In the genomic region with DNA sequence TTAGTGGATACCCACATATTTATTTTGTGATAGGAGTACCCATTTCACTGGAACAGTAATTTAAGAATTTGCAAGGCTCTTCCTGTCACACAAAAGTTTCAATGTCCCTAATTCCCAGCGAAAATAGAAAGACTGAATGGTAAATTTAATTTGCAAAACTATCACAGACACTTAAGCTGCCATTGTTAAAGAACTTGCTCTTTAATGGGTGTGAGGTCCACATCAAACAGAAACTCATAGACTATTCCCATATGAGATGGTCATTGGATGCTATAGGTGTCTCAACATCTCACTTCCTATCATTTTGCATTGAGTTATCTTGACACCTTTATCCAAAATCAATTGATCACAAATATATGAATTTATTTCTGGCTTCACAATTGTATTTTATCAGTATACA, we compare ENCODE assay signal across 25 cellular contexts.
"Had no signal": no experiment of that assay in that cellular context is flagged by ENCODE, and none has a peak within 500 bp of the region (broad histone marks: within the 10 kb centered on the region; RNA-seq: fewer than 3 reads in every experiment).

No MANE protein-coding gene starts in this region.

- H3K9me3 Mint-ChIP-seq: effector memory CD8-positive, alpha-beta T cell had no signal

- ATAC-seq: effector memory CD8-positive, alpha-beta T cell; esophagus mucosa; foreskin keratinocyte; gastrocnemius medialis; gastroesophageal sphincter; heart left ventricle; heart right ventricle had no signal

- H3K27ac Mint-ChIP-seq: dendritic cell treated with granulocyte-macrophage colony-stimulating factor and Interleukin-4, amounts not matched to agents 40 ng/mL and 50 ng/mL, for 4 days; effector memory CD8-positive, alpha-beta T cell; endodermal cell had no signal

- H3K9me3 ChIP-seq: colonic mucosa, esophagus muscularis mucosa, esophagus squamous epithelium, gastrocnemius medialis, gastroesophageal sphincter had no signal

- H3K27me3 Mint-ChIP-seq: dendritic cell treated with granulocyte-macrophage colony-stimulating factor and Interleukin-4, amounts not matched to agents 40 ng/mL and 50 ng/mL, for 4 days; effector memory CD8-positive, alpha-beta T cell had no signal

- H3K27ac ChIP-seq: colonic mucosa, coronary artery, dorsolateral prefrontal cortex, epithelial cell of prostate, esophagus muscularis mucosa, esophagus squamous epithelium, foreskin keratinocyte, gastrocnemius medialis, gastroesophageal sphincter, heart left ventricle, heart right ventricle had no signal

- DNase-seq: colonic mucosa; cortex of kidney; dermis blood vessel endothelial cell; dorsolateral prefrontal cortex; effector CD4-positive, alpha-beta T cell; effector CD8-positive, alpha-beta T cell; effector memory CD4-positive, alpha-beta T cell; effector memory CD8-positive, alpha-beta T cell; endodermal cell; erythroblast; esophagus squamous epithelium; foreskin fibroblast; foreskin keratinocyte; foreskin melanocyte; gastrocnemius medialis; glutamatergic neuron; head of caudate nucleus; heart left ventricle; heart right ventricle had no signal

- H3K4me1 ChIP-seq: colonic mucosa, esophagus muscularis mucosa, esophagus squamous epithelium, foreskin keratinocyte, gastrocnemius medialis, gastroesophageal sphincter, heart left ventricle, heart right ventricle had no signal

- H3K4me3 ChIP-seq: colonic mucosa, coronary artery, dorsolateral prefrontal cortex, esophagus muscularis mucosa, esophagus squamous epithelium, gastrocnemius medialis, gastroesophageal sphincter, heart left ventricle, heart right ventricle had no signal

- H3K4me3 Mint-ChIP-seq: dendritic cell treated with granulocyte-macrophage colony-stimulating factor and Interleukin-4, amounts not matched to agents 40 ng/mL and 50 ng/mL, for 4 days; effector memory CD8-positive, alpha-beta T cell; endodermal cell had no signal

- H3K36me3 ChIP-seq: colonic mucosa, esophagus muscularis mucosa, esophagus squamous epithelium, gastrocnemius medialis, gastroesophageal sphincter, heart left ventricle, heart right ventricle had no signal

- H3K27me3 ChIP-seq: colonic mucosa, dorsolateral prefrontal cortex, esophagus squamous epithelium, foreskin keratinocyte, gastrocnemius medialis, gastroesophageal sphincter, heart left ventricle had no signal
